Comparison of ENCODE assay signal across 18 cellular contexts in the genomic region with DNA sequence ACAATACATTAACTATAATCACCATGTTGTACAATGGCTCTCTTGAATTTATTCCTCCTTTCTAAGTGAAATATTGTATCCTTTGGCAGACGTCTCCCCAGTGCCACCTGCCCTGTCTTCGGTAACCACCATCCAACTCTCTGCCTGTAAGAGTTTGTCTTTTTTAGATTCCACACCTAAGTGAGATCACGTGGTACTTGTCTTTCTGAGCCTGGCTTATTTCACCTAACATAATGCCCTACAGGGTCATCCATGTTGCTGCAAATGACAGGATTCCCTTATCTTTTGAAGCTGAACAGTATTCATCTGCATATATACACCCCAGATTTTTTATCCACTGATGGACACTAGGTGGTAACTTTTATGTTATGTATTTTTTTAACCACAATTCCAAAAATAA. TPM values are rescaled to one million over a fixed set of nuclear protein-coding genes. Genes with fewer than 3 reads are reported as not detected.
"Had no signal": no experiment of that assay in that cellular context is flagged by ENCODE, and none has a peak within 500 bp of the region (broad histone marks: within the 10 kb centered on the region; RNA-seq: fewer than 3 reads in every experiment).

No MANE protein-coding gene starts in this region.

- H3K4me3 Mint-ChIP-seq: activated B cell treated with CpG ODN at 0.5 μM for 24 hours; activated CD4-positive, alpha-beta T cell treated with anti-CD3 and anti-CD28 coated beads, Interleukin-2, amount 10 ng/mL, durations not matched to agents 7 days and 5 days; activated naive CD8-positive, alpha-beta T cell treated with anti-CD3 and anti-CD28 coated beads, Interleukin-2, amount 10 ng/mL, durations not matched to agents 7 days and 5 days; activated T-cell treated with anti-CD3 and anti-CD28 coated beads, Interleukin-2, amount 50 U/mL, for 72 hours; brain; T-helper 17 cell had no signal

- H3K9me3 ChIP-seq: sigmoid colon, stomach, testis, upper lobe of left lung had no signal

- H3K27me3 Mint-ChIP-seq: activated B cell treated with CpG ODN at 0.5 μM for 24 hours; activated CD4-positive, alpha-beta T cell treated with anti-CD3 and anti-CD28 coated beads, Interleukin-2, amount 10 ng/mL, durations not matched to agents 7 days and 5 days; progenitor cell of endocrine pancreas had no signal

- H3K4me3 ChIP-seq: sigmoid colon, stomach, testis, upper lobe of left lung had no signal

- H3K9me3 Mint-ChIP-seq: activated B cell treated with CpG ODN at 0.5 μM for 24 hours; activated CD4-positive, alpha-beta T cell treated with anti-CD3 and anti-CD28 coated beads, Interleukin-2, amount 10 ng/mL, durations not matched to agents 7 days and 5 days; activated naive CD8-positive, alpha-beta T cell treated with anti-CD3 and anti-CD28 coated beads, Interleukin-2, amount 10 ng/mL, durations not matched to agents 7 days and 5 days; activated T-cell treated with anti-CD3 and anti-CD28 coated beads, Interleukin-2, amount 50 U/mL, for 72 hours had no signal

- H3K27ac Mint-ChIP-seq: activated B cell treated with CpG ODN at 0.5 μM for 24 hours; activated CD4-positive, alpha-beta T cell treated with anti-CD3 and anti-CD28 coated beads, Interleukin-2, amount 10 ng/mL, durations not matched to agents 7 days and 5 days; activated naive CD8-positive, alpha-beta T cell treated with anti-CD3 and anti-CD28 coated beads, Interleukin-2, amount 10 ng/mL, durations not matched to agents 7 days and 5 days; activated T-cell treated with anti-CD3 and anti-CD28 coated beads, Interleukin-2, amount 50 U/mL, for 72 hours; brain; progenitor cell of endocrine pancreas; T-helper 17 cell had no signal

- DNase-seq: activated B cell treated with CpG ODN at 0.5 μM for 24 hours; activated CD4-positive, alpha-beta T cell treated with anti-CD3 and anti-CD28 coated beads, Interleukin-2, amount 10 ng/mL, durations not matched to agents 7 days and 5 days; activated gamma-delta T cell treated with Interleukin-2 at 50 U/mL for 16 hours; activated naive CD8-positive, alpha-beta T cell treated with anti-CD3 and anti-CD28 coated beads, Interleukin-2, amount 10 ng/mL, durations not matched to agents 7 days and 5 days; activated T-cell treated with anti-CD3 and anti-CD28 coated beads, Interleukin-2, amount 50 U/mL, for 72 hours; cortex of kidney; effector memory CD4-positive, alpha-beta T cell; foreskin keratinocyte; left colon; midbrain; sigmoid colon; stimulated activated CD4-positive, alpha-beta T cell treated with anti-CD3 and anti-CD28 coated beads, Interleukin-1b, Interleukin-23, amount 100 ng/mL, for 48 hours; stomach; T-helper 17 cell; testis; upper lobe of left lung had no signal

- H3K27ac ChIP-seq: foreskin keratinocyte, sigmoid colon, stomach, testis, upper lobe of left lung had no signal

- H3K4me1 Mint-ChIP-seq: activated CD4-positive, alpha-beta T cell treated with anti-CD3 and anti-CD28 coated beads, Interleukin-2, amount 10 ng/mL, durations not matched to agents 7 days and 5 days; activated naive CD8-positive, alpha-beta T cell treated with anti-CD3 and anti-CD28 coated beads, Interleukin-2, amount 10 ng/mL, durations not matched to agents 7 days and 5 days; brain had no signal

- ATAC-seq: activated T-cell treated with anti-CD3 and anti-CD28 coated beads, Interleukin-2, amount 50 U/mL, for 72 hours; foreskin keratinocyte; left colon; T-helper 17 cell had no signal

- H3K36me3 Mint-ChIP-seq: activated naive CD8-positive, alpha-beta T cell treated with anti-CD3 and anti-CD28 coated beads, Interleukin-2, amount 10 ng/mL, durations not matched to agents 7 days and 5 days; brain had no signal

- H3K36me3 ChIP-seq: sigmoid colon, stomach, upper lobe of left lung had no signal

- H3K27me3 ChIP-seq: sigmoid colon, stomach, testis, upper lobe of left lung had no signal

- H3K4me1 ChIP-seq: foreskin keratinocyte, sigmoid colon, stomach, testis, upper lobe of left lung had no signal

RNA-seq across cellular contexts. Expression of a gene that starts 34.5 kb away (rescaled TPM):
- total RNA-seq: T-helper 17 cell had no signal
- polyA plus RNA-seq: foreskin keratinocyte had no signal
